Comparison of ENCODE assay signal across 1 cellular context in the genomic region with DNA sequence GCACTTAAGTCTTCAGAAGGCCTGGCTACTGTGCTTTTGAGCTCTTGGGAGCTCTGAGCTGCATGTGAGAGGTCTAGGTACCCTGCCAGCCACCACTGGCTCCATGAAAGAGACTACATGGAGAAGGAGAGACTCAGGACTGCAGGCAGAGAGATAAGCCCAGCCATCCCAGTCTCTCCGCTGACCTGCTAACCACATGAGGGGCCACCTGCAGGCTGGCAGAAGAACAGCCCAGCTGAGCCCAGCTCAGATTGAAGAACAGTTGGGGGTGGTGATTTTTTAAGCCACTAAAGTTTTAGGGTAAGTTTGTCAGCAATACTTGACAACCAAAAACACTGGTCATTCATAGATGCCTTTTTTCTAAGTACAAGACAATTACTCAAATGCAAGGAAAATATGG.
TF ChIP-seq lines count a peak whose summit lies in the region.

No MANE protein-coding gene starts in this region.

TF ChIP-seq in GM23338, 12 proteins besides CTCF, POLR2A, EP300 and RAD21 (continued from another document):
- TF ChIP-seq, protein P1, sequence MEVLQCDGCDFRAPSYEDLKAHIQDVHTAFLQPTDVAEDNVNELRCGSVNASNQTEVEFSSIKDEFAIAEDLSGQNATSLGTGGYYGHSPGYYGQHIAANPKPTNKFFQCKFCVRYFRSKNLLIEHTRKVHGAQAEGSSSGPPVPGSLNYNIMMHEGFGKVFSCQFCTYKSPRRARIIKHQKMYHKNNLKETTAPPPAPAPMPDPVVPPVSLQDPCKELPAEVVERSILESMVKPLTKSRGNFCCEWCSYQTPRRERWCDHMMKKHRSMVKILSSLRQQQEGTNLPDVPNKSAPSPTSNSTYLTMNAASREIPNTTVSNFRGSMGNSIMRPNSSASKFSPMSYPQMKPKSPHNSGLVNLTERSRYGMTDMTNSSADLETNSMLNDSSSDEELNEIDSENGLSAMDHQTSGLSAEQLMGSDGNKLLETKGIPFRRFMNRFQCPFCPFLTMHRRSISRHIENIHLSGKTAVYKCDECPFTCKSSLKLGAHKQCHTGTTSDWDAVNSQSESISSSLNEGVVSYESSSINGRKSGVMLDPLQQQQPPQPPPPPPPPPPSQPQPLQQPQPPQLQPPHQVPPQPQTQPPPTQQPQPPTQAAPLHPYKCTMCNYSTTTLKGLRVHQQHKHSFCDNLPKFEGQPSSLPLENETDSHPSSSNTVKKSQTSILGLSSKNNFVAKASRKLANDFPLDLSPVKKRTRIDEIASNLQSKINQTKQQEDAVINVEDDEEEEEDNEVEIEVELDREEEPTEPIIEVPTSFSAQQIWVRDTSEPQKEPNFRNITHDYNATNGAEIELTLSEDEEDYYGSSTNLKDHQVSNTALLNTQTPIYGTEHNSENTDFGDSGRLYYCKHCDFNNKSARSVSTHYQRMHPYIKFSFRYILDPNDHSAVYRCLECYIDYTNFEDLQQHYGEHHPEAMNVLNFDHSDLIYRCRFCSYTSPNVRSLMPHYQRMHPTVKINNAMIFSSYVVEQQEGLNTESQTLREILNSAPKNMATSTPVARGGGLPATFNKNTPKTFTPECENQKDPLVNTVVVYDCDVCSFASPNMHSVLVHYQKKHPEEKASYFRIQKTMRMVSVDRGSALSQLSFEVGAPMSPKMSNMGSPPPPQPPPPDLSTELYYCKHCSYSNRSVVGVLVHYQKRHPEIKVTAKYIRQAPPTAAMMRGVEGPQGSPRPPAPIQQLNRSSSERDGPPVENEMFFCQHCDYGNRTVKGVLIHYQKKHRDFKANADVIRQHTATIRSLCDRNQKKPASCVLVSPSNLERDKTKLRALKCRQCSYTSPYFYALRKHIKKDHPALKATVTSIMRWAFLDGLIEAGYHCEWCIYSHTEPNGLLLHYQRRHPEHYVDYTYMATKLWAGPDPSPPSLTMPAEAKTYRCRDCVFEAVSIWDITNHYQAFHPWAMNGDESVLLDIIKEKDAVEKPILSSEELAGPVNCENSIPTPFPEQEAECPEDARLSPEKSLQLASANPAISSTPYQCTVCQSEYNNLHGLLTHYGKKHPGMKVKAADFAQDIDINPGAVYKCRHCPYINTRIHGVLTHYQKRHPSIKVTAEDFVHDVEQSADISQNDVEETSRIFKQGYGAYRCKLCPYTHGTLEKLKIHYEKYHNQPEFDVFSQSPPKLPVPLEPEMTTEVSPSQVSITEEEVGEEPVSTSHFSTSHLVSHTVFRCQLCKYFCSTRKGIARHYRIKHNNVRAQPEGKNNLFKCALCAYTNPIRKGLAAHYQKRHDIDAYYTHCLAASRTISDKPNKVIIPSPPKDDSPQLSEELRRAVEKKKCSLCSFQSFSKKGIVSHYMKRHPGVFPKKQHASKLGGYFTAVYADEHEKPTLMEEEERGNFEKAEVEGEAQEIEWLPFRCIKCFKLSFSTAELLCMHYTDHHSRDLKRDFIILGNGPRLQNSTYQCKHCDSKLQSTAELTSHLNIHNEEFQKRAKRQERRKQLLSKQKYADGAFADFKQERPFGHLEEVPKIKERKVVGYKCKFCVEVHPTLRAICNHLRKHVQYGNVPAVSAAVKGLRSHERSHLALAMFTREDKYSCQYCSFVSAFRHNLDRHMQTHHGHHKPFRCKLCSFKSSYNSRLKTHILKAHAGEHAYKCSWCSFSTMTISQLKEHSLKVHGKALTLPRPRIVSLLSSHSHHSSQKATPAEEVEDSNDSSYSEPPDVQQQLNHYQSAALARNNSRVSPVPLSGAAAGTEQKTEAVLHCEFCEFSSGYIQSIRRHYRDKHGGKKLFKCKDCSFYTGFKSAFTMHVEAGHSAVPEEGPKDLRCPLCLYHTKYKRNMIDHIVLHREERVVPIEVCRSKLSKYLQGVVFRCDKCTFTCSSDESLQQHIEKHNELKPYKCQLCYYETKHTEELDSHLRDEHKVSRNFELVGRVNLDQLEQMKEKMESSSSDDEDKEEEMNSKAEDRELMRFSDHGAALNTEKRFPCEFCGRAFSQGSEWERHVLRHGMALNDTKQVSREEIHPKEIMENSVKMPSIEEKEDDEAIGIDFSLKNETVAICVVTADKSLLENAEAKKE (CRISPR knock-in tag; IDR thresholded peaks at IDR 0.05), result no peak
- TF ChIP-seq EZH2 (IDR thresholded peaks at IDR 0.05; ENCODE audit: low read depth, unreplicated experiment) (no peak), NANOG (IDR thresholded peaks at IDR 0.05; ENCODE audit: borderline replicate concordance) (no peak)
